In the genomic region with DNA sequence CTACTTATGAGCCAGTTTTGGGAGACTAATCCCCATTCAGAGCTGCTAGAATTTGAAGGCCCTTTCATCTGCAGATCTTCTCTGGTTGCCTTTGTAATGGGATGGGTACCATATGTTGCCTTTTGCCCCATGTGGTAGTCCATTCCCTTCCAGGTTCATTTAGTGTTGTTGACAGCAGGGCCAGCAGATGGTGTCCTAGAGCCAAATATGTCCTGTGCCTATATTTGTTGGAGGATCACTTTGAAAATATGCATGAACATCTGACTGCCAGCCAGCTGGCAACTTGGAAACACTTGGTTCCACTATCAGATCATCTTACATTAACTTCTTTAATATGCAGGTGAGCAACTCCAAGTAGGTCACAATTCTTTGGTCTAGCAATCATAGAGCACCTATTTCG, we compare ENCODE assay signal across 9 cellular contexts. TPM values are rescaled to one million over a fixed set of nuclear protein-coding genes. Genes with fewer than 3 reads are reported as not detected.
DNase-seq lines count a peak whose midpoint lies in the region; ATAC-seq and TF ChIP-seq lines count a peak whose summit lies in the region.
"Had no signal": no experiment of that assay in that cellular context is flagged by ENCODE, and none has a peak within 500 bp of the region (broad histone marks: within the 10 kb centered on the region; RNA-seq: fewer than 3 reads in every experiment).

No MANE protein-coding gene starts in this region.

- 51 to 74% methylated on average over 1 of the region's 1 CpG for WGBS in lung, 2 donors

- H3K4me1 Mint-ChIP-seq in activated B cell treated with CpG ODN at 0.5 μM for 24 hours, result peaks cover 4% of the 10 kb centered on the region

- H3K9ac ChIP-seq in colonic mucosa (ENCODE audit: low read depth in 2 of 2, low read length in 2 of 2), result no peak overlapping the region

- H3K27me3 ChIP-seq in colonic mucosa (no peaks in the 10 kb centered on the region), lung (ENCODE audit: control insufficient read depth, insufficient read depth) (no peaks in the 10 kb centered on the region)

- TF ChIP-seq CTCF in activated B cell treated with CpG ODN at 0.5 μM for 24 hours (IDR thresholded peaks at IDR 0.05), result no peak
- TF ChIP-seq CTCF in colonic mucosa (IDR thresholded peaks at IDR 0.05), result peak; percentile 57
- peak; percentile 50 for TF ChIP-seq CTCF in lung (IDR thresholded peaks at IDR 0.05; ENCODE audit: control extremely low read depth, extremely low read depth)

- H3K27ac ChIP-seq in colonic mucosa (no peak overlapping the region), lung (ENCODE audit: low read depth in 1 of 2, low read length in 1 of 2) (no peak overlapping the region)

- H3K4me1 ChIP-seq in colonic mucosa (no peaks in the 10 kb centered on the region), lung (ENCODE audit: control insufficient read depth in 2 of 2, insufficient read depth in 2 of 2, low read length in 2 of 2) (no peaks in the 10 kb centered on the region)

- H3K9me3 Mint-ChIP-seq in activated B cell treated with CpG ODN at 0.5 μM for 24 hours, result peaks cover 3% of the 10 kb centered on the region

- POLR2A ChIA-PET in activated B cell treated with CpG ODN at 0.5 μM for 24 hours (lab: Charles Lee), result no interaction called here

- intact Hi-C loops in activated B cell treated with CpG ODN at 0.5 μM for 24 hours (cut with micrococcal nuclease) (loop anchor here (1.0 kb wide), 3 partner anchors 624 to 686 kb away; no protein-coding TSS in a partner anchor), colonic mucosa (cut with DNase I) (no loop called here)

- ATAC-seq in HG02870 (IDR thresholded peaks at IDR 0.05; ENCODE audit: unreplicated experiment) (peak; percentile 73), activated B cell treated with CpG ODN at 0.5 μM for 24 hours (ENCODE audit: low read depth) (peak; percentile 74), lung (ENCODE audit: insufficient read depth, low FRiP score) (peak; percentile 73)

- no peak overlapping the region for H3K27ac Mint-ChIP-seq in activated B cell treated with CpG ODN at 0.5 μM for 24 hours

- H3K27me3 Mint-ChIP-seq in activated B cell treated with CpG ODN at 0.5 μM for 24 hours, result peaks cover 2% of the 10 kb centered on the region

- CTCF ChIA-PET in activated B cell treated with CpG ODN at 0.5 μM for 24 hours (lab: Charles Lee), result interaction anchor here (0.8 to 6.6 kb wide), 11 partner anchors 9 to 990 kb away, joined by 3 to 117 read pairs (median 3); no protein-coding TSS in a partner anchor

- H3K4me3 ChIP-seq in colonic mucosa (no peak overlapping the region), lung (no peak overlapping the region)

- no peak overlapping the region for H3K4me3 Mint-ChIP-seq in activated B cell treated with CpG ODN at 0.5 μM for 24 hours

- no peaks in the 10 kb centered on the region for H3K36me3 ChIP-seq in colonic mucosa
- no peaks in the 10 kb centered on the region for H3K36me3 ChIP-seq in lung (ENCODE audit: control insufficient read depth in 2 of 2, insufficient read depth in 2 of 2, low read length in 2 of 2)

- H3K9me3 ChIP-seq in colonic mucosa, result no peaks in the 10 kb centered on the region
- peaks cover 0 to 4% of the 10 kb centered on the region in 2 donors for H3K9me3 ChIP-seq in lung (ENCODE audit: control insufficient read depth in 2 of 2, insufficient read depth in 1 of 2, low read length in 1 of 2)

- no peaks in the 10 kb centered on the region for H3K36me3 Mint-ChIP-seq in activated B cell treated with CpG ODN at 0.5 μM for 24 hours (ENCODE audit: low read depth)

- peak; percentile 47 for DNase-seq in activated gamma-delta T cell treated with Interleukin-2 at 50 U/mL for 16 hours
- no peak for DNase-seq in activated gamma-delta T cell (lab: John Stamatoyannopoulos, UW)
- DNase-seq in NCI-H2107 (lab: John Stamatoyannopoulos, UW), result peak; percentile 42
- no peak for DNase-seq in activated B cell treated with CpG ODN at 0.5 μM for 24 hours
- DNase-seq in colonic mucosa, result peak; percentile 58
- DNase-seq in lung (ENCODE audit: low spot score), result peak; percentile 54
- DNase-seq in stimulated activated CD8-positive, alpha-beta memory T cell treated with anti-CD3 and anti-CD28 coated beads, Interleukin-7, amount 100 ng/mL, for 4 hours (ENCODE audit: low read depth in 2 of 2), result peak; percentile 13 to 35

RNA-seq across cellular contexts. Expression of a gene that starts 30.4 kb away (rescaled TPM):
- total RNA-seq in activated B cell treated with CpG ODN at 0.5 μM for 24 hours (not detected in 2 replicates), colonic mucosa (not detected), lung (10 to 100 TPM in 1 of 2 donors, 1 to 10 TPM in 1; 7.9 to 30.2 TPM)
- 1 to 10 TPM; 2.8 to 5.4 TPM for polyA plus RNA-seq in lung
- total RNA-seq: lower leg skin had no signal

Comparison
In these comparisons a context has a peak if more than half of its experiments do, and no peak if none do; other contexts are left out.
1. DNase-seq: peak in activated gamma-delta T cell treated with Interleukin-2 at 50 U/mL for 16 hours (single experiment), NCI-H2107 (single experiment), colonic mucosa (single experiment), lung (single experiment) and stimulated activated CD8-positive, alpha-beta memory T cell treated with anti-CD3 and anti-CD28 coated beads, Interleukin-7, amount 100 ng/mL, for 4 hours (2 of 2); none in activated gamma-delta T cell (single experiment) and activated B cell treated with CpG ODN at 0.5 μM for 24 hours (single experiment).
2. Peak in every context shown above with its lines, with median percentiles within 50 percentile points of each other: ATAC-seq.